29 cellular contexts compared by ENCODE assay signal in the genomic region with DNA sequence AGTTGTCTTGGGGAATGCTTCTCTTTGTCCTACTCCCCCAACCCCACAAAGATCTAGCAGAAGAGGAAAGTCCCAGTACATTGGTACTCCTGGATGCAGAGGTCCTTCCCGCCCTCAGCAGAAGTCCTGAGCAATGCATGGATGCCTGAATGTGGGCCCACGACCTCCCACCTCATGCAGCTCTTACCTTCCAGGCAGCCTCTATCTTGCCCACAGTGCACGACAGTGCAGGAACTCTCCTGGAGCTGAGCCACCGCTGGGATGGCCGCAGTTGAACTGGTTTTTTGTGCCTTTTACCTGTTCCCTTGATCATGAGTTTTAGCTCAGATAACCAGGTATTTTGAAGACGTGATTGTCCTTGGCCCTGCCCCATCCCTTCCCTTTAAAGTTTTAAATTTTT. TPM values are rescaled to one million over a fixed set of nuclear protein-coding genes. Genes with fewer than 3 reads are reported as not detected.
"Had no signal": no experiment of that assay in that cellular context is flagged by ENCODE, and none has a peak within 500 bp of the region (broad histone marks: within the 10 kb centered on the region; RNA-seq: fewer than 3 reads in every experiment).

No MANE protein-coding gene starts in this region.

- H3K9me3 Mint-ChIP-seq: activated CD4-positive, alpha-beta memory T cell treated with anti-CD3 and anti-CD28 coated beads, Interleukin-2, amount 10 ng/mL, durations not matched to agents 7 days and 5 days; activated CD4-positive, alpha-beta T cell treated with anti-CD3 and anti-CD28 coated beads, Interleukin-2, amount 10 ng/mL, durations not matched to agents 24 days and 14 days; activated naive CD4-positive, alpha-beta T cell treated with anti-CD3 and anti-CD28 coated beads, Interleukin-2, amount 10 ng/mL, durations not matched to agents 7 days and 5 days; activated naive CD4-positive, alpha-beta T cell treated with anti-CD3 and anti-CD28 coated beads, Interleukin-2, amount 50 U/mL, for 72 hours; activated naive CD8-positive, alpha-beta T cell treated with anti-CD3 and anti-CD28 coated beads, Interleukin-2, amount 10 ng/mL, durations not matched to agents 7 days and 5 days; activated T-cell treated with anti-CD3 and anti-CD28 coated beads, Interleukin-2, amount 50 U/mL, for 24 hours; activated T-cell treated with anti-CD3 and anti-CD28 coated beads, Interleukin-2, amount 50 U/mL, for 72 hours; brain; dendritic cell treated with granulocyte-macrophage colony-stimulating factor and Interleukin-4, amounts not matched to agents 40 ng/mL and 50 ng/mL, for 4 days; endodermal cell had no signal

- H3K4me3 Mint-ChIP-seq: activated CD4-positive, alpha-beta memory T cell treated with anti-CD3 and anti-CD28 coated beads, Interleukin-2, amount 10 ng/mL, durations not matched to agents 7 days and 5 days; activated CD4-positive, alpha-beta T cell treated with anti-CD3 and anti-CD28 coated beads for 36 hours; activated CD4-positive, alpha-beta T cell treated with anti-CD3 and anti-CD28 coated beads, Interleukin-2, amount 10 ng/mL, durations not matched to agents 24 days and 14 days; activated naive CD4-positive, alpha-beta T cell treated with anti-CD3 and anti-CD28 coated beads, Interleukin-2, amount 10 ng/mL, durations not matched to agents 7 days and 5 days; activated naive CD8-positive, alpha-beta T cell treated with anti-CD3 and anti-CD28 coated beads, Interleukin-2, amount 10 ng/mL, durations not matched to agents 7 days and 5 days; activated T-cell treated with anti-CD3 and anti-CD28 coated beads, Interleukin-2, amount 50 U/mL, for 24 hours; activated T-cell treated with anti-CD3 and anti-CD28 coated beads, Interleukin-2, amount 50 U/mL, for 72 hours; brain; dendritic cell treated with granulocyte-macrophage colony-stimulating factor and Interleukin-4, amounts not matched to agents 40 ng/mL and 50 ng/mL, for 4 days; endodermal cell had no signal

- H3K27me3 Mint-ChIP-seq: activated CD4-positive, alpha-beta memory T cell treated with anti-CD3 and anti-CD28 coated beads, Interleukin-2, amount 10 ng/mL, durations not matched to agents 7 days and 5 days; activated CD4-positive, alpha-beta T cell treated with anti-CD3 and anti-CD28 coated beads for 36 hours; activated CD4-positive, alpha-beta T cell treated with anti-CD3 and anti-CD28 coated beads, Interleukin-2, amount 10 ng/mL, durations not matched to agents 24 days and 14 days; activated naive CD4-positive, alpha-beta T cell treated with anti-CD3 and anti-CD28 coated beads, Interleukin-2, amount 10 ng/mL, durations not matched to agents 7 days and 5 days; activated naive CD8-positive, alpha-beta T cell treated with anti-CD3 and anti-CD28 coated beads, Interleukin-2, amount 10 ng/mL, durations not matched to agents 7 days and 5 days; activated T-cell treated with anti-CD3 and anti-CD28 coated beads, Interleukin-2, amount 50 U/mL, for 24 hours; brain; dendritic cell treated with granulocyte-macrophage colony-stimulating factor and Interleukin-4, amounts not matched to agents 40 ng/mL and 50 ng/mL, for 4 days had no signal

- DNase-seq: activated CD4-positive, alpha-beta memory T cell treated with anti-CD3 and anti-CD28 coated beads, Interleukin-2, amount 10 ng/mL, durations not matched to agents 7 days and 5 days; activated CD4-positive, alpha-beta T cell treated with anti-CD3 and anti-CD28 coated beads for 36 hours; activated CD4-positive, alpha-beta T cell treated with anti-CD3 and anti-CD28 coated beads, Interleukin-2, amount 10 ng/mL, durations not matched to agents 24 days and 14 days; activated CD4-positive, CD25-positive, alpha-beta regulatory T cell; activated CD4-positive, CD25-positive, alpha-beta regulatory T cell treated with anti-CD3 and anti-CD28 coated beads, Interleukin-2, amount 50 U/mL, for 72 hours; activated CD8-positive, alpha-beta memory T cell treated with anti-CD3 and anti-CD28 coated beads, Interleukin-2, amount 50 U/mL, for 48 hours; activated gamma-delta T cell; activated naive CD4-positive, alpha-beta T cell; activated naive CD4-positive, alpha-beta T cell treated with anti-CD3 and anti-CD28 coated beads, Interleukin-2, amount 10 ng/mL, durations not matched to agents 7 days and 5 days; activated naive CD8-positive, alpha-beta T cell treated with anti-CD3 and anti-CD28 coated beads, Interleukin-2, amount 10 ng/mL, durations not matched to agents 7 days and 5 days; activated T-cell treated with anti-CD3 and anti-CD28 coated beads for 4 hours; activated T-cell treated with anti-CD3 and anti-CD28 coated beads, Interleukin-2, amount 50 U/mL, for 24 hours; activated T-cell treated with anti-CD3 and anti-CD28 coated beads, Interleukin-2, amount 50 U/mL, for 72 hours; central memory CD4-positive, alpha-beta T cell; dorsolateral prefrontal cortex; effector memory CD4-positive, alpha-beta T cell; endodermal cell; foreskin keratinocyte; gastrocnemius medialis; T-helper 2 cell had no signal

- H3K36me3 ChIP-seq: breast epithelium, cardiac muscle cell had no signal

- H3K9me3 ChIP-seq: ascending aorta, breast epithelium, esophagus muscularis mucosa, gastrocnemius medialis had no signal

- H3K4me1 Mint-ChIP-seq: activated CD4-positive, alpha-beta T cell treated with anti-CD3 and anti-CD28 coated beads for 36 hours; activated naive CD4-positive, alpha-beta T cell treated with anti-CD3 and anti-CD28 coated beads, Interleukin-2, amount 10 ng/mL, durations not matched to agents 7 days and 5 days; activated naive CD8-positive, alpha-beta T cell treated with anti-CD3 and anti-CD28 coated beads, Interleukin-2, amount 10 ng/mL, durations not matched to agents 7 days and 5 days had no signal

- H3K4me1 ChIP-seq: breast epithelium, foreskin keratinocyte had no signal

- H3K27ac ChIP-seq: ascending aorta, breast epithelium, cardiac muscle cell, coronary artery, esophagus muscularis mucosa, foreskin keratinocyte, gastrocnemius medialis had no signal

- H3K27ac Mint-ChIP-seq: activated CD4-positive, alpha-beta memory T cell treated with anti-CD3 and anti-CD28 coated beads, Interleukin-2, amount 10 ng/mL, durations not matched to agents 7 days and 5 days; activated CD4-positive, alpha-beta T cell treated with anti-CD3 and anti-CD28 coated beads for 36 hours; activated CD4-positive, alpha-beta T cell treated with anti-CD3 and anti-CD28 coated beads, Interleukin-2, amount 10 ng/mL, durations not matched to agents 24 days and 14 days; activated naive CD4-positive, alpha-beta T cell treated with anti-CD3 and anti-CD28 coated beads, Interleukin-2, amount 10 ng/mL, durations not matched to agents 7 days and 5 days; activated naive CD4-positive, alpha-beta T cell treated with anti-CD3 and anti-CD28 coated beads, Interleukin-2, amount 50 U/mL, for 72 hours; activated naive CD8-positive, alpha-beta T cell treated with anti-CD3 and anti-CD28 coated beads, Interleukin-2, amount 10 ng/mL, durations not matched to agents 7 days and 5 days; activated T-cell treated with anti-CD3 and anti-CD28 coated beads, Interleukin-2, amount 50 U/mL, for 24 hours; activated T-cell treated with anti-CD3 and anti-CD28 coated beads, Interleukin-2, amount 50 U/mL, for 72 hours; dendritic cell treated with granulocyte-macrophage colony-stimulating factor and Interleukin-4, amounts not matched to agents 40 ng/mL and 50 ng/mL, for 4 days; endodermal cell had no signal

- H3K27me3 ChIP-seq: ascending aorta, breast epithelium, cardiac muscle cell, dorsolateral prefrontal cortex, esophagus muscularis mucosa, foreskin keratinocyte, gastrocnemius medialis had no signal

- ATAC-seq: activated CD4-positive, alpha-beta T cell treated with anti-CD3 and anti-CD28 coated beads for 36 hours; activated naive CD4-positive, alpha-beta T cell treated with anti-CD3 and anti-CD28 coated beads, Interleukin-2, amount 50 U/mL, for 72 hours; activated T-cell treated with anti-CD3 and anti-CD28 coated beads, Interleukin-2, amount 50 U/mL, for 72 hours; foreskin keratinocyte; gastrocnemius medialis had no signal

- H3K4me3 ChIP-seq: ascending aorta, breast epithelium, cardiac muscle cell, coronary artery, dorsolateral prefrontal cortex, esophagus muscularis mucosa, gastrocnemius medialis had no signal

RNA-seq across cellular contexts. Expression of a gene that starts 37.9 kb away (rescaled TPM):
- total RNA-seq: activated CD4-positive, alpha-beta memory T cell treated with anti-CD3 and anti-CD28 coated beads, Interleukin-2, amount 10 ng/mL, durations not matched to agents 7 days and 5 days; T-helper 1 cell treated with Interleukin-12 subunit alpha and Interleukin-12 subunit beta and Interleukin-4 antibody, amounts not matched to agents 30 ng/mL and 1 ng/mL, for 36 hours had no signal
